8 cellular contexts compared by ENCODE assay signal in genomic region chr13:21176195-21176981, GRCh38. TPM values are rescaled to one million over a fixed set of nuclear protein-coding genes. Genes with fewer than 3 reads are reported as not detected.
DNase-seq lines count a peak whose midpoint lies in the region; ATAC-seq and TF ChIP-seq lines count a peak whose summit lies in the region.

Gene MRPL57, plus strand, starts transcription at chr13:21176658. Its CDS starts 259 bp downstream, at chr13:21176917.
Gene SKA3, minus strand, starts transcription at chr13:21176552. Its CDS starts 75 bp downstream, at chr13:21176477.

- DNase-seq in DMS 273 treated with DMSO at 0.1 percent for 48 hours (lab: John Stamatoyannopoulos, UW) (peak; percentile 55), HuH-7 (ENCODE audit: low spot score) (peak; percentile 89), activated T-cell treated with anti-CD3 and anti-CD28 coated beads for 24 hours (ENCODE audit: low read depth) (peak; percentile 94), epithelial cell of esophagus (ENCODE audit: low read depth) (peak; percentile 93), mucosa of descending colon (peak; percentile 94 to 97 (median 94))
- DNase-seq in stimulated activated CD8-positive, alpha-beta memory T cell treated with anti-CD3 and anti-CD28 coated beads, Interleukin-4, amount 100 ng/mL, for 24 hours (ENCODE audit: low read depth): peak; percentile 93

- H3K4me3 ChIP-seq in OCI-LY3 (ENCODE audit: low read length) (peak within 1 kb of the TSS; percentile 84), epithelial cell of esophagus (ENCODE audit: low read length) (peak within 1 kb of the TSS; percentile 80), mucosa of descending colon (peak within 1 kb of the TSS; percentile 89)

- TF ChIP-seq CTCF in OCI-LY3 (IDR thresholded peaks at IDR 0.05; ENCODE audit: low read depth, low read length) (no peak), epithelial cell of esophagus (IDR thresholded peaks at IDR 0.05; ENCODE audit: insufficient read depth, low read depth, low read length, missing control alignments) (peak; percentile 10), mucosa of descending colon (IDR thresholded peaks at IDR 0.05) (no peak)

- H3K4me1 ChIP-seq in OCI-LY3 (ENCODE audit: low read length) (peaks cover 14% of the 10 kb centered on the region), mucosa of descending colon (ENCODE audit: low read depth) (peaks cover 14% of the 10 kb centered on the region)

- no peaks in the 10 kb centered on the region for H3K27me3 ChIP-seq in OCI-LY3 (ENCODE audit: low read depth, low read length)

- H3K79me2 ChIP-seq in OCI-LY3 (ENCODE audit: low read length): peaks cover 67% of the 10 kb centered on the region

- no peaks in the 10 kb centered on the region for H4K20me1 ChIP-seq in OCI-LY3 (ENCODE audit: insufficient read depth, low read length)

- intact Hi-C loops in mucosa of descending colon (cut with DNase I, micrococcal nuclease): no loop called here

- ATAC-seq in GM21515 (IDR thresholded peaks at IDR 0.05; ENCODE audit: unreplicated experiment) (peak; percentile 94), mucosa of descending colon (peak; percentile 98)

- H3K9ac ChIP-seq in OCI-LY3 (ENCODE audit: low read length): peak within 1 kb of the TSS; percentile 78

- H3K4me2 ChIP-seq in OCI-LY3 (ENCODE audit: low read length): peak within 1 kb of the TSS; percentile 88

- H3K9me3 ChIP-seq in OCI-LY3 (ENCODE audit: insufficient read depth, low read length): no peaks in the 10 kb centered on the region
- no peaks in the 10 kb centered on the region for H3K9me3 ChIP-seq in mucosa of descending colon

- peak within 1 kb of the TSS; percentile 76 for H2AFZ ChIP-seq in OCI-LY3 (ENCODE audit: low read depth, low read length)

- H3K36me3 ChIP-seq in OCI-LY3 (replicated peaks; ENCODE audit: low read depth, low read length): peaks cover 11% of the 10 kb centered on the region
- H3K36me3 ChIP-seq in mucosa of descending colon (ENCODE audit: low read depth): no peaks in the 10 kb centered on the region

- peak within 1 kb of the TSS; percentile 74 for H3K27ac ChIP-seq in OCI-LY3 (ENCODE audit: low read length)

RNA-seq across cellular contexts. Expression of gene MRPL57, which starts in this region (rescaled TPM):
- total RNA-seq in mucosa of descending colon: 10 to 100 TPM; 11.9 to 16.1 (median 13.8) TPM

RNA-seq across cellular contexts. Expression of gene SKA3, which starts in this region (rescaled TPM):
- 1 to 10 TPM; 1.3 to 7.2 (median 2.4) TPM for total RNA-seq in mucosa of descending colon

Comparison
In these comparisons a context has a peak if more than half of its experiments do, and no peak if none do; other contexts are left out.
1. Peak in every context shown above with its lines: DNase-seq, ATAC-seq, H3K4me3 ChIP-seq and H3K27ac ChIP-seq.